In genomic region chr14:99524091-99524661, GRCh38 we compare ENCODE assay signal across 13 cellular contexts. TPM values are rescaled to one million over a fixed set of nuclear protein-coding genes. Genes with fewer than 3 reads are reported as not detected.
DNase-seq lines count a peak whose midpoint lies in the region; ATAC-seq and TF ChIP-seq lines count a peak whose summit lies in the region.
"Had no signal": no experiment of that assay in that cellular context is flagged by ENCODE, and none has a peak within 500 bp of the region (broad histone marks: within the 10 kb centered on the region; RNA-seq: fewer than 3 reads in every experiment).

No MANE protein-coding gene starts in this region.

- H3K4me1 ChIP-seq in right lobe of liver (no peaks in the 10 kb centered on the region), stomach smooth muscle (ENCODE audit: control insufficient read depth, insufficient read depth, low read length) (peaks cover 52% of the 10 kb centered on the region)

- H3K9ac ChIP-seq in stomach smooth muscle (ENCODE audit: low read length in 2 of 2) = no peak overlapping the region

- H3K4me3 Mint-ChIP-seq in brain (peak overlapping the region in 3 of 5 experiments; percentile 14 to 74 (median 65)), natural killer cell (no peak overlapping the region)
- no peak overlapping the region for H3K4me3 Mint-ChIP-seq in effector memory CD8-positive, alpha-beta T cell
- H3K4me3 Mint-ChIP-seq: activated CD4-positive, alpha-beta T cell treated with anti-CD3 and anti-CD28 coated beads, Interleukin-2, amount 10 ng/mL, durations not matched to agents 24 days and 14 days had no signal

- H3K27me3 ChIP-seq in right lobe of liver (no peaks in the 10 kb centered on the region), stomach smooth muscle (ENCODE audit: control insufficient read depth in 1 of 2, insufficient read depth in 2 of 2, low read length in 2 of 2) (no peaks in the 10 kb centered on the region)
- H3K27me3 ChIP-seq: cardiac muscle cell had no signal

- no peaks in the 10 kb centered on the region for H3K9me3 ChIP-seq in right lobe of liver
- no peaks in the 10 kb centered on the region for H3K9me3 ChIP-seq in stomach smooth muscle (ENCODE audit: control insufficient read depth in 2 of 2, low read length in 2 of 2)

- ATAC-seq in right lobe of liver = peak in 1 of 4 donors; percentile 20
- ATAC-seq in natural killer cell = no peak
- no peak for ATAC-seq in effector memory CD8-positive, alpha-beta T cell (replicated peaks)

- TF ChIP-seq CTCF in brain (conservative IDR thresholded peaks at IDR 0.05) = no peak
- TF ChIP-seq CTCF in right lobe of liver (IDR thresholded peaks at IDR 0.05) = no peak
- no peak for TF ChIP-seq CTCF in natural killer cell (IDR thresholded peaks at IDR 0.05)

- H3K36me3 ChIP-seq in right lobe of liver (no peaks in the 10 kb centered on the region), stomach smooth muscle (ENCODE audit: control insufficient read depth in 2 of 2, insufficient read depth in 2 of 2, low read length in 2 of 2) (peaks cover 0 to 7% of the 10 kb centered on the region in 2 donors)
- H3K36me3 ChIP-seq: cardiac muscle cell had no signal

- H3K27ac ChIP-seq in right lobe of liver (no peak overlapping the region), stomach smooth muscle (ENCODE audit: low read length) (peak overlapping the region; percentile 71)

- intact Hi-C loops in right lobe of liver (cut with DNase I) (no loop called here), natural killer cell (cut with micrococcal nuclease) (no loop called here)

- H3K4me3 ChIP-seq in right lobe of liver (no peak overlapping the region), stomach smooth muscle (ENCODE audit: low read length in 2 of 2) (peak overlapping the region in 1 of 2 donors; percentile 15)
- H3K4me3 ChIP-seq: cardiac muscle cell had no signal

- DNase-seq in NCI-H2081 treated with DMSO at 0.1 percent for 48 hours (lab: John Stamatoyannopoulos, UW) (peak; percentile 76), right lobe of liver (peak in 2 of 3 donors; percentile 34 to 36), natural killer cell (no peak), AG20443 (ENCODE audit: low spot score) (no peak)
- no peak for DNase-seq in effector memory CD8-positive, alpha-beta T cell
- DNase-seq: activated CD4-positive, alpha-beta T cell treated with anti-CD3 and anti-CD28 coated beads, Interleukin-2, amount 10 ng/mL, durations not matched to agents 24 days and 14 days; NCI-H524 treated with DMSO at 0.1 percent for 48 hours; stimulated activated CD4-positive, alpha-beta T cell treated with anti-CD3 and anti-CD28 coated beads, Interleukin-2, amount 100 ng/mL, for 24 hours; stimulated activated naive CD4-positive, alpha-beta T cell treated with Interleukin-2 at 50 U/mL for 16 hours had no signal

- 66% methylated on average over 11 of the region's 16 CpGs for WGBS in right lobe of liver (ENCODE audit: insufficient coverage, low coverage, low lambda C conversion rate, missing lambda C conversion rate)

- H3K36me3 Mint-ChIP-seq in brain (no peaks in the 10 kb centered on the region), natural killer cell (no peaks in the 10 kb centered on the region)
- H3K36me3 Mint-ChIP-seq in effector memory CD8-positive, alpha-beta T cell (ENCODE audit: insufficient read depth) = peaks cover 15% of the 10 kb centered on the region

- H3K4me1 Mint-ChIP-seq in brain (peaks cover 50% of the 10 kb centered on the region), natural killer cell (no peaks in the 10 kb centered on the region)
- H3K4me1 Mint-ChIP-seq in effector memory CD8-positive, alpha-beta T cell (ENCODE audit: low read depth in 2 of 2) = peaks cover 6 to 10% of the 10 kb centered on the region in 2 donors

- H3K9me3 Mint-ChIP-seq in brain (peaks cover 0 to 2% (median 0%) of the 10 kb centered on the region in 5 experiments), natural killer cell (no peaks in the 10 kb centered on the region)
- H3K9me3 Mint-ChIP-seq in effector memory CD8-positive, alpha-beta T cell = no peaks in the 10 kb centered on the region
- H3K9me3 Mint-ChIP-seq: activated CD4-positive, alpha-beta T cell treated with anti-CD3 and anti-CD28 coated beads, Interleukin-2, amount 10 ng/mL, durations not matched to agents 24 days and 14 days; activated T-helper 2 cell treated with anti-CD3 and anti-CD28 coated beads, Interferon-gamma antibody, Interleukin-2, Interleukin-4, amounts not matched to agents 10 μg/mL and 5 μg/mL and 100 μg/mL, durations not matched to agents 14 hours and 24 hours and 36 hours had no signal

- H3K27ac Mint-ChIP-seq in brain (peak overlapping the region in 4 of 5 experiments; percentile 80 to 98 (median 92)), natural killer cell (no peak overlapping the region)
- H3K27ac Mint-ChIP-seq in effector memory CD8-positive, alpha-beta T cell = no peak overlapping the region
- H3K27ac Mint-ChIP-seq: activated CD4-positive, alpha-beta T cell treated with anti-CD3 and anti-CD28 coated beads, Interleukin-2, amount 10 ng/mL, durations not matched to agents 24 days and 14 days; activated T-helper 2 cell treated with anti-CD3 and anti-CD28 coated beads, Interferon-gamma antibody, Interleukin-2, Interleukin-4, amounts not matched to agents 10 μg/mL and 5 μg/mL and 100 μg/mL, durations not matched to agents 14 hours and 24 hours and 36 hours had no signal

- peaks cover 15% of the 10 kb centered on the region for H3K27me3 Mint-ChIP-seq in brain
- no peaks in the 10 kb centered on the region for H3K27me3 Mint-ChIP-seq in natural killer cell (ENCODE audit: low read depth in 2 of 2)
- no peaks in the 10 kb centered on the region for H3K27me3 Mint-ChIP-seq in effector memory CD8-positive, alpha-beta T cell
- H3K27me3 Mint-ChIP-seq: activated CD4-positive, alpha-beta T cell treated with anti-CD3 and anti-CD28 coated beads, Interleukin-2, amount 10 ng/mL, durations not matched to agents 24 days and 14 days had no signal

- no peak for TF ChIP-seq POLR2A in right lobe of liver (IDR thresholded peaks at IDR 0.05)

RNA-seq across cellular contexts. Expression of gene CCNK, which starts 43.0 kb away (rescaled TPM):
- 48.7 TPM for polyA plus RNA-seq in brain (ENCODE audit: insufficient read depth, low read depth, low replicate concordance)
- 10 to 100 TPM; 11.8 to 23.4 (median 15.4) TPM for total RNA-seq in right lobe of liver
- total RNA-seq in natural killer cell = 100 to 1,000 TPM; 155 to 168 (median 165) TPM

RNA-seq across cellular contexts. Expression of gene SETD3, which starts 43.5 kb away (rescaled TPM):
- 41.2 TPM for polyA plus RNA-seq in brain (ENCODE audit: insufficient read depth, low read depth, low replicate concordance)
- total RNA-seq in right lobe of liver = 10 to 100 TPM; 24.7 to 42.0 (median 28.8) TPM
- total RNA-seq in natural killer cell = 100 to 1,000 TPM; 111 to 160 (median 137) TPM

Comparison
In these comparisons a context has a peak if more than half of its experiments do, and no peak if none do; other contexts are left out.
1. DNase-seq: peak in NCI-H2081 treated with DMSO at 0.1 percent for 48 hours (single experiment) and right lobe of liver (2 of 3); none in natural killer cell (single experiment), AG20443 (single experiment) and effector memory CD8-positive, alpha-beta T cell (0 of 3).
2. H3K27ac Mint-ChIP-seq: peak in brain (4 of 5); none in natural killer cell (0 of 2) and effector memory CD8-positive, alpha-beta T cell (0 of 2).
3. H3K4me3 Mint-ChIP-seq: peak in brain (3 of 5); none in natural killer cell (single experiment) and effector memory CD8-positive, alpha-beta T cell (0 of 2).
4. RNA of gene CCNK, which starts 43.0 kb away (total RNA-seq): 155 to 168 TPM in natural killer cell; 11.8 to 23.4 TPM in right lobe of liver; every median in the first group is over 4 times any median in the second.